21 cellular contexts compared by ENCODE assay signal in genomic region chr19:49716154-49716553, GRCh38. TPM values are rescaled to one million over a fixed set of nuclear protein-coding genes. Genes with fewer than 3 reads are reported as not detected.
DNase-seq lines count a peak whose midpoint lies in the region; ATAC-seq, FAIRE-seq and TF ChIP-seq lines count a peak whose summit lies in the region.
"Had no signal": no experiment of that assay in that cellular context is flagged by ENCODE, and none has a peak within 500 bp of the region (broad histone marks: within the 10 kb centered on the region; RNA-seq: fewer than 3 reads in every experiment).

No MANE protein-coding gene starts in this region.

- H3K9me3 ChIP-seq in HepG2 (ENCODE audit: low read length) (no peaks in the 10 kb centered on the region), right lobe of liver (no peaks in the 10 kb centered on the region), MG63 (peaks cover 2% of the 10 kb centered on the region; the same call in 1 of the 2 replicates), uterus (no peaks in the 10 kb centered on the region)
- H3K9me3 ChIP-seq: vagina had no signal

- no peak overlapping the region for H3K9ac ChIP-seq in HepG2 (ENCODE audit: insufficient read depth, low read depth, low read length)

- H3K27ac ChIP-seq in HepG2 (ENCODE audit: extremely low read length, insufficient read depth, low read length) (no peak overlapping the region), right lobe of liver (no peak overlapping the region), uterus (no peak overlapping the region)
- H3K27ac ChIP-seq: hepatocyte, SJSA1 had no signal

- H3K36me3 ChIP-seq in HepG2 (replicated peaks in 1 of 2; ENCODE audit: control insufficient read depth in 1 of 2, insufficient read depth in 2 of 2, low read length in 2 of 2) (no peaks in the 10 kb centered on the region), right lobe of liver (no peaks in the 10 kb centered on the region), MG63 (no peaks in the 10 kb centered on the region), uterus (no peaks in the 10 kb centered on the region)
- H3K36me3 ChIP-seq: SJSA1, vagina had no signal

- TF ChIP-seq POLR2A in HepG2 (IDR thresholded peaks at IDR 0.05; ENCODE audit: insufficient read depth in 1 of 2, low read depth in 2 of 2, low read length in 2 of 2) (no peak), right lobe of liver (IDR thresholded peaks at IDR 0.05) (no peak), uterus (IDR thresholded peaks at IDR 0.05) (no peak)

- no peaks in the 10 kb centered on the region for H3K27me3 Mint-ChIP-seq in activated CD8-positive, alpha-beta T cell treated with anti-CD3 and anti-CD28 coated beads for 36 hours
- H3K27me3 Mint-ChIP-seq: naive thymus-derived CD4-positive, alpha-beta T cell had no signal

- no TSS peak for BruUV-seq in HepG2 (replicated peaks; lab: Mats Ljungman, UMichigan)

- no peaks in the 10 kb centered on the region for H3K36me3 Mint-ChIP-seq in activated CD8-positive, alpha-beta T cell treated with anti-CD3 and anti-CD28 coated beads for 36 hours (ENCODE audit: low read depth)

- H3K4me1 Mint-ChIP-seq in activated CD8-positive, alpha-beta T cell treated with anti-CD3 and anti-CD28 coated beads for 36 hours (ENCODE audit: low read depth) = peaks cover 8% of the 10 kb centered on the region

- FAIRE-seq in HepG2 (lab: Jason Lieb, UNC) (no peak), RCC 7860 (lab: Jason Lieb, UNC) (no peak)
- FAIRE-seq: colon, G401.6, islet of Langerhans had no signal

- ATAC-seq in HepG2 (no peak), right lobe of liver (no peak), HG03469 (IDR thresholded peaks at IDR 0.05; ENCODE audit: unreplicated experiment) (no peak)
- no peak for ATAC-seq in activated CD8-positive, alpha-beta T cell treated with anti-CD3 and anti-CD28 coated beads for 36 hours
- ATAC-seq: activated CD4-positive, CD25-positive, alpha-beta regulatory T cell treated with anti-CD3 and anti-CD28 coated beads, Interleukin-2, amount 50 U/mL, for 24 hours; naive thymus-derived CD4-positive, alpha-beta T cell had no signal

- peak overlapping the region; percentile 24 for H3K27ac Mint-ChIP-seq in activated CD8-positive, alpha-beta T cell treated with anti-CD3 and anti-CD28 coated beads for 36 hours

- no peak overlapping the region for H3K4me2 ChIP-seq in HepG2 (ENCODE audit: low read depth, low read length)
- H3K4me2 ChIP-seq: hepatocyte had no signal

- H3K27me3 ChIP-seq in HepG2 (ENCODE audit: control insufficient read depth in 1 of 2, insufficient read depth in 2 of 2, low read length in 2 of 2) (no peaks in the 10 kb centered on the region), right lobe of liver (no peaks in the 10 kb centered on the region), MG63 (no peaks in the 10 kb centered on the region), uterus (no peaks in the 10 kb centered on the region)
- H3K27me3 ChIP-seq: hepatocyte, SJSA1, vagina had no signal

- no peak for TF ChIP-seq RAD21 in HepG2 (CRISPR knock-in tag; IDR thresholded peaks at IDR 0.05)

- H3K4me1 ChIP-seq in HepG2 (ENCODE audit: insufficient read depth, low read length) (peaks cover 14% of the 10 kb centered on the region; the same call in 1 of the 2 replicates), right lobe of liver (peaks cover 0 to 4% (median 0%) of the 10 kb centered on the region in 4 donors), uterus (no peaks in the 10 kb centered on the region)

- no peak overlapping the region for H3K4me3 Mint-ChIP-seq in activated CD8-positive, alpha-beta T cell treated with anti-CD3 and anti-CD28 coated beads for 36 hours

- POLR2A ChIA-PET in HepG2 (lab: Yijun Ruan, JAX) = no interaction called here
- POLR2A ChIA-PET in activated CD8-positive, alpha-beta T cell treated with anti-CD3 and anti-CD28 coated beads for 36 hours (lab: Charles Lee) = no interaction called here

- CTCF ChIA-PET in HepG2 (lab: Yijun Ruan, JAX; ENCODE audit: low intra/inter-chr PET ratio, low total read pairs) = no interaction called here
- CTCF ChIA-PET in activated CD8-positive, alpha-beta T cell treated with anti-CD3 and anti-CD28 coated beads for 36 hours (lab: Charles Lee) = interaction anchor here (0.9 to 2.3 kb wide), 5 partner anchors 13 to 134 kb away, joined by 3 to 11 read pairs (median 6); no protein-coding TSS in a partner anchor

- H3K4me3 ChIP-seq in HepG2 (replicated peaks in 1 of 3; ENCODE audit: insufficient read depth in 1 of 3, low read depth in 2 of 3, low read length in 3 of 3) = no peak overlapping the region
- no peak overlapping the region for H3K4me3 ChIP-seq in right lobe of liver
- H3K4me3 ChIP-seq in MG63 = no peak overlapping the region
- no peak overlapping the region for H3K4me3 ChIP-seq in uterus
- H3K4me3 ChIP-seq: hepatocyte, SJSA1, vagina had no signal

- WGBS in HepG2 (ENCODE audit: low lambda C conversion rate) = 70% methylated on average over 3 of the region's 3 CpGs
- no CpG with 5 or more reads among the region's 3 CpGs for WGBS in right lobe of liver (ENCODE audit: insufficient coverage, low coverage, low lambda C conversion rate, missing lambda C conversion rate)

- intact Hi-C loops in HepG2 (cut with micrococcal nuclease; ENCODE audit: unreplicated experiment) = no loop called here
- intact Hi-C loops in right lobe of liver (cut with DNase I) = no loop called here
- intact Hi-C loops in activated CD8-positive, alpha-beta T cell treated with anti-CD3 and anti-CD28 coated beads for 36 hours (cut with micrococcal nuclease) = no loop called here
- intact Hi-C loops in uterus (cut with DNase I; ENCODE audit: low total_unique reads) = no loop called here

- H3K9me3 Mint-ChIP-seq in activated CD8-positive, alpha-beta T cell treated with anti-CD3 and anti-CD28 coated beads for 36 hours = no peaks in the 10 kb centered on the region
- H3K9me3 Mint-ChIP-seq: naive thymus-derived CD4-positive, alpha-beta T cell had no signal

- TF ChIP-seq EP300 in HepG2 (IDR thresholded peaks at IDR 0.05; ENCODE audit: low read depth in 2 of 2, low read length in 2 of 2) (no peak), HepG2 (CRISPR knock-in tag; IDR thresholded peaks at IDR 0.05; ENCODE audit: borderline replicate concordance) (no peak)

- peak overlapping the region; percentile 54 for H2AFZ ChIP-seq in HepG2 (ENCODE audit: low read length)
- H2AFZ ChIP-seq: hepatocyte had no signal

- no peaks in the 10 kb centered on the region for H3K79me2 ChIP-seq in HepG2 (ENCODE audit: insufficient read depth, low read length)
- H3K79me2 ChIP-seq: hepatocyte had no signal

- no peaks in the 10 kb centered on the region for H4K20me1 ChIP-seq in HepG2 (ENCODE audit: insufficient read depth, low read length)

- in situ Hi-C loops in HepG2 (cut with HindIII; ENCODE audit: extremely low pct_ligation_motif_present, low pct_unique_long_range_greater_than_20kb) = no loop called here

- no peak for DNase-seq in HepG2 (ENCODE audit: low spot score)
- DNase-seq in right lobe of liver = no peak
- DNase-seq in MG63 = peak; percentile 31
- DNase-seq in activated CD8-positive, alpha-beta T cell treated with anti-CD3 and anti-CD28 coated beads for 36 hours = no peak
- DNase-seq in uterus = no peak
- no peak for DNase-seq in RCC 7860 (ENCODE audit: low spot score)
- DNase-seq: activated CD8-positive, alpha-beta memory T cell treated with anti-CD3 and anti-CD28 coated beads, Interleukin-2, amount 50 U/mL, for 48 hours; activated naive CD4-positive, alpha-beta T cell; Kasumi-1; naive thymus-derived CD4-positive, alpha-beta T cell; NCI-H1694 treated with DMSO at 0.1 percent for 48 hours; stimulated activated CD4-positive, alpha-beta T cell treated with anti-CD3 and anti-CD28 coated beads, Interleukin-2, amount 100 ng/mL, for 48 hours had no signal

- TF ChIP-seq CTCF in HepG2 (CRISPR knock-in tag; IDR thresholded peaks at IDR 0.05) = no peak
- TF ChIP-seq CTCF in right lobe of liver (IDR thresholded peaks at IDR 0.05) = no peak
- TF ChIP-seq CTCF in activated CD8-positive, alpha-beta T cell treated with anti-CD3 and anti-CD28 coated beads for 36 hours (IDR thresholded peaks at IDR 0.05) = no peak
- TF ChIP-seq CTCF in uterus (IDR thresholded peaks at IDR 0.05) = no peak

RNA-seq across cellular contexts. Expression of gene CPT1C, which starts 25.2 kb away (rescaled TPM):
- total RNA-seq in HepG2 (2016; rRNA removed; fragmentation: Illumina TruSeq; extraction: Trizol) (not detected in 2 replicates), right lobe of liver (1 to 10 TPM in 3 of 6 experiments, under 1 TPM in 3; 0.43 to 6.7 (median 0.97) TPM), uterus (10 to 100 TPM in 2 of 4 donors, 1 to 10 TPM in 2; 1.5 to 26.6 (median 12.2) TPM)
- total RNA-seq in HepG2 (2016; cell fraction: cytosol; rRNA removed; fragmentation: Illumina TruSeq; extraction: Trizol; ENCODE audit: low read depth) = not detected in 2 replicates
- total RNA-seq in HepG2 (2016; cell fraction: insoluble cytoplasmic fraction; rRNA removed; fragmentation: Illumina TruSeq; extraction: Trizol) = not detected in 2 replicates
- not detected in 2 replicates for total RNA-seq in HepG2 (2016; cell fraction: membrane; rRNA removed; fragmentation: Illumina TruSeq; extraction: Trizol)
- not detected in 2 replicates for total RNA-seq in HepG2 (2016; cell fraction: nucleus; rRNA removed; fragmentation: Illumina TruSeq; extraction: Trizol)
- polyA plus RNA-seq in HepG2 (2011; rRNA removed) = 0.07 and 0.18 TPM in 2 replicates
- polyA plus RNA-seq in HepG2 (2011; cell fraction: cytosol; rRNA removed) = 0.23 and 0.29 TPM in 2 replicates
- 0.37 and 0.47 TPM in 2 replicates for polyA plus RNA-seq in HepG2 (2011; cell fraction: nucleus; rRNA removed)
- 0.15 and 0.39 TPM in 2 replicates for polyA plus RNA-seq in HepG2 (2012)
- polyA plus RNA-seq in HepG2 (2016; cell fraction: cytosol; fragmentation: Illumina TruSeq; extraction: Trizol; ENCODE audit: low read depth) = 0.17 TPM in 1 of 2 replicates, not detected in the other
- not detected in 2 replicates for polyA plus RNA-seq in HepG2 (2016; cell fraction: insoluble cytoplasmic fraction; fragmentation: Illumina TruSeq; extraction: Trizol; ENCODE audit: low read depth)
- polyA plus RNA-seq in HepG2 (2016; cell fraction: membrane; fragmentation: Illumina TruSeq; extraction: Trizol; ENCODE audit: low read depth) = not detected in 2 replicates
- not detected in 2 replicates for polyA plus RNA-seq in HepG2 (2016; cell fraction: nucleus; fragmentation: Illumina TruSeq; extraction: Trizol; ENCODE audit: insufficient read depth, low read depth)
- polyA minus RNA-seq in HepG2 (2011; rRNA and poly(A)+ RNA removed; ENCODE audit: low replicate concordance) = 2.0 TPM in 1 of 2 replicates, not detected in the other
- not detected in 2 replicates for polyA minus RNA-seq in HepG2 (2011; cell fraction: cytosol; rRNA and poly(A)+ RNA removed)
- polyA minus RNA-seq in HepG2 (2011; cell fraction: nucleus; rRNA and poly(A)+ RNA removed) = not detected in 2 replicates
- not detected in 2 replicates for total RNA-seq in MG63 (2014; rRNA removed; shearing (Covaris generic); ENCODE audit: low replicate concordance)
- total RNA-seq in activated CD8-positive, alpha-beta T cell treated with anti-CD3 and anti-CD28 coated beads for 36 hours = 1 to 10 TPM in 1 of 2 experiments, under 1 TPM in 1; 0.69 to 1.0 TPM

RNA-seq across cellular contexts. Expression of gene ADM5, which starts 26.8 kb away (rescaled TPM):
- total RNA-seq in HepG2 (2016; rRNA removed; fragmentation: Illumina TruSeq; extraction: Trizol) = 1.1 and 2.7 TPM in 2 replicates
- total RNA-seq in HepG2 (2016; cell fraction: cytosol; rRNA removed; fragmentation: Illumina TruSeq; extraction: Trizol; ENCODE audit: low read depth) = 0.40 and 0.71 TPM in 2 replicates
- 0.88 and 3.2 TPM in 2 replicates for total RNA-seq in HepG2 (2016; cell fraction: insoluble cytoplasmic fraction; rRNA removed; fragmentation: Illumina TruSeq; extraction: Trizol)
- total RNA-seq in HepG2 (2016; cell fraction: membrane; rRNA removed; fragmentation: Illumina TruSeq; extraction: Trizol) = 0.40 and 0.41 TPM in 2 replicates
- 2.7 and 4.3 TPM in 2 replicates for total RNA-seq in HepG2 (2016; cell fraction: nucleus; rRNA removed; fragmentation: Illumina TruSeq; extraction: Trizol)
- 4.1 and 4.7 TPM in 2 replicates for polyA plus RNA-seq in HepG2 (2011; rRNA removed)
- polyA plus RNA-seq in HepG2 (2011; cell fraction: cytosol; rRNA removed) = 0.71 and 1.3 TPM in 2 replicates
- polyA plus RNA-seq in HepG2 (2011; cell fraction: nucleus; rRNA removed) = 60.3 and 95.3 TPM in 2 replicates
- polyA plus RNA-seq in HepG2 (2012) = 1.6 and 2.8 TPM in 2 replicates
- 0.72 and 0.75 TPM in 2 replicates for polyA plus RNA-seq in HepG2 (2016; cell fraction: cytosol; fragmentation: Illumina TruSeq; extraction: Trizol; ENCODE audit: low read depth)
- polyA plus RNA-seq in HepG2 (2016; cell fraction: insoluble cytoplasmic fraction; fragmentation: Illumina TruSeq; extraction: Trizol; ENCODE audit: low read depth) = 0.62 and 0.95 TPM in 2 replicates
- 0.78 and 1.1 TPM in 2 replicates for polyA plus RNA-seq in HepG2 (2016; cell fraction: membrane; fragmentation: Illumina TruSeq; extraction: Trizol; ENCODE audit: low read depth)
- 13.9 and 14.8 TPM in 2 replicates for polyA plus RNA-seq in HepG2 (2016; cell fraction: nucleus; fragmentation: Illumina TruSeq; extraction: Trizol; ENCODE audit: insufficient read depth, low read depth)
- polyA minus RNA-seq in HepG2 (2011; rRNA and poly(A)+ RNA removed; ENCODE audit: low replicate concordance) = 3.2 and 4.3 TPM in 2 replicates
- polyA minus RNA-seq in HepG2 (2011; cell fraction: cytosol; rRNA and poly(A)+ RNA removed) = not detected in 2 replicates
- 6.6 and 10.9 TPM in 2 replicates for polyA minus RNA-seq in HepG2 (2011; cell fraction: nucleus; rRNA and poly(A)+ RNA removed)
- total RNA-seq in right lobe of liver = under 1 TPM; 0.19 to 0.70 (median 0.51) TPM
- 0.33 and 1.4 TPM in 2 replicates for total RNA-seq in MG63 (2014; rRNA removed; shearing (Covaris generic); ENCODE audit: low replicate concordance)
- total RNA-seq in activated CD8-positive, alpha-beta T cell treated with anti-CD3 and anti-CD28 coated beads for 36 hours = 1 to 10 TPM; 5.2 to 6.2 TPM
- total RNA-seq in uterus = 1 to 10 TPM in 3 of 4 donors, not detected in 1; 1.3 to 6.0 (median 1.5) TPM
- polyA plus RNA-seq: hepatocyte had no signal

RNA-seq across cellular contexts. Expression of gene PRMT1, which starts 39.1 kb away (rescaled TPM):
- total RNA-seq in HepG2 (2016; rRNA removed; fragmentation: Illumina TruSeq; extraction: Trizol) = 324 and 372 TPM in 2 replicates
- total RNA-seq in HepG2 (2016; cell fraction: cytosol; rRNA removed; fragmentation: Illumina TruSeq; extraction: Trizol; ENCODE audit: low read depth) = 103 and 108 TPM in 2 replicates
- 334 and 405 TPM in 2 replicates for total RNA-seq in HepG2 (2016; cell fraction: insoluble cytoplasmic fraction; rRNA removed; fragmentation: Illumina TruSeq; extraction: Trizol)
- total RNA-seq in HepG2 (2016; cell fraction: membrane; rRNA removed; fragmentation: Illumina TruSeq; extraction: Trizol) = 115 and 120 TPM in 2 replicates
- 123 and 139 TPM in 2 replicates for total RNA-seq in HepG2 (2016; cell fraction: nucleus; rRNA removed; fragmentation: Illumina TruSeq; extraction: Trizol)
- 374 and 400 TPM in 2 replicates for polyA plus RNA-seq in HepG2 (2011; rRNA removed)
- polyA plus RNA-seq in HepG2 (2011; cell fraction: cytosol; rRNA removed) = 396 and 593 TPM in 2 replicates
- 354 and 430 TPM in 2 replicates for polyA plus RNA-seq in HepG2 (2011; cell fraction: nucleus; rRNA removed)
- polyA plus RNA-seq in HepG2 (2012) = 181 and 214 TPM in 2 replicates
- 80.1 and 82.6 TPM in 2 replicates for polyA plus RNA-seq in HepG2 (2016; cell fraction: cytosol; fragmentation: Illumina TruSeq; extraction: Trizol; ENCODE audit: low read depth)
- polyA plus RNA-seq in HepG2 (2016; cell fraction: insoluble cytoplasmic fraction; fragmentation: Illumina TruSeq; extraction: Trizol; ENCODE audit: low read depth) = 379 and 381 TPM in 2 replicates
- polyA plus RNA-seq in HepG2 (2016; cell fraction: membrane; fragmentation: Illumina TruSeq; extraction: Trizol; ENCODE audit: low read depth) = 86.8 and 91.7 TPM in 2 replicates
- polyA plus RNA-seq in HepG2 (2016; cell fraction: nucleus; fragmentation: Illumina TruSeq; extraction: Trizol; ENCODE audit: insufficient read depth, low read depth) = 224 and 236 TPM in 2 replicates
- 504 and 617 TPM in 2 replicates for polyA minus RNA-seq in HepG2 (2011; rRNA and poly(A)+ RNA removed; ENCODE audit: low replicate concordance)
- 158 and 170 TPM in 2 replicates for polyA minus RNA-seq in HepG2 (2011; cell fraction: cytosol; rRNA and poly(A)+ RNA removed)
- 133 and 141 TPM in 2 replicates for polyA minus RNA-seq in HepG2 (2011; cell fraction: nucleus; rRNA and poly(A)+ RNA removed)
- 10 to 100 TPM; 25.3 to 63.2 (median 39.9) TPM for total RNA-seq in right lobe of liver
- total RNA-seq in MG63 (2014; rRNA removed; shearing (Covaris generic); ENCODE audit: low replicate concordance) = 705 and 777 TPM in 2 replicates
- 100 to 1,000 TPM; 419 to 437 TPM for total RNA-seq in activated CD8-positive, alpha-beta T cell treated with anti-CD3 and anti-CD28 coated beads for 36 hours
- 100 to 1,000 TPM in 3 of 4 donors, 10 to 100 TPM in 1; 78.5 to 274 (median 217) TPM for total RNA-seq in uterus

RNA-seq across cellular contexts. Expression of gene TSKS, which starts 47.0 kb away (rescaled TPM):
- not detected in 2 replicates for total RNA-seq in HepG2 (2016; rRNA removed; fragmentation: Illumina TruSeq; extraction: Trizol)
- total RNA-seq in HepG2 (2016; cell fraction: cytosol; rRNA removed; fragmentation: Illumina TruSeq; extraction: Trizol; ENCODE audit: low read depth) = not detected in 2 replicates
- total RNA-seq in HepG2 (2016; cell fraction: insoluble cytoplasmic fraction; rRNA removed; fragmentation: Illumina TruSeq; extraction: Trizol) = not detected in 2 replicates
- total RNA-seq in HepG2 (2016; cell fraction: membrane; rRNA removed; fragmentation: Illumina TruSeq; extraction: Trizol) = not detected in 2 replicates
- total RNA-seq in HepG2 (2016; cell fraction: nucleus; rRNA removed; fragmentation: Illumina TruSeq; extraction: Trizol) = not detected in 2 replicates
- polyA plus RNA-seq in HepG2 (2011; rRNA removed) = 0.03 and 0.21 TPM in 2 replicates
- 0.04 and 0.09 TPM in 2 replicates for polyA plus RNA-seq in HepG2 (2011; cell fraction: cytosol; rRNA removed)
- 0.40 and 0.47 TPM in 2 replicates for polyA plus RNA-seq in HepG2 (2011; cell fraction: nucleus; rRNA removed)
- 0.16 TPM in 1 of 2 replicates, not detected in the other for polyA plus RNA-seq in HepG2 (2012)
- polyA plus RNA-seq in HepG2 (2016; cell fraction: cytosol; fragmentation: Illumina TruSeq; extraction: Trizol; ENCODE audit: low read depth) = not detected in 2 replicates
- not detected in 2 replicates for polyA plus RNA-seq in HepG2 (2016; cell fraction: insoluble cytoplasmic fraction; fragmentation: Illumina TruSeq; extraction: Trizol; ENCODE audit: low read depth)
- polyA plus RNA-seq in HepG2 (2016; cell fraction: membrane; fragmentation: Illumina TruSeq; extraction: Trizol; ENCODE audit: low read depth) = not detected in 2 replicates
- polyA plus RNA-seq in HepG2 (2016; cell fraction: nucleus; fragmentation: Illumina TruSeq; extraction: Trizol; ENCODE audit: insufficient read depth, low read depth) = not detected in 2 replicates
- polyA minus RNA-seq in HepG2 (2011; rRNA and poly(A)+ RNA removed; ENCODE audit: low replicate concordance) = 0.12 TPM in 1 of 2 replicates, not detected in the other
- polyA minus RNA-seq in HepG2 (2011; cell fraction: cytosol; rRNA and poly(A)+ RNA removed) = not detected in 2 replicates
- not detected in 2 replicates for polyA minus RNA-seq in HepG2 (2011; cell fraction: nucleus; rRNA and poly(A)+ RNA removed)
- total RNA-seq in right lobe of liver = not detected
- not detected in 2 replicates for total RNA-seq in MG63 (2014; rRNA removed; shearing (Covaris generic); ENCODE audit: low replicate concordance)
- total RNA-seq in activated CD8-positive, alpha-beta T cell treated with anti-CD3 and anti-CD28 coated beads for 36 hours = under 1 TPM; 0.50 to 0.81 TPM
- total RNA-seq in uterus = 1 to 10 TPM in 1 of 4 donors, under 1 TPM in 1, not detected in 2; 0.28 to 1.9 TPM
- total RNA-seq: hepatocyte, NCI-H460, SJSA1 had no signal
- polyA plus RNA-seq: hepatocyte had no signal

RNA-seq across cellular contexts. Expression of gene BCL2L12, which starts 50.4 kb away (rescaled TPM):
- total RNA-seq in HepG2 (2016; rRNA removed; fragmentation: Illumina TruSeq; extraction: Trizol) (32.6 and 40.8 TPM in 2 replicates), right lobe of liver (10 to 100 TPM in 4 of 6 experiments, 1 to 10 TPM in 2; 4.5 to 11.6 (median 10.5) TPM), uterus (10 to 100 TPM in 1 of 4 donors, 1 to 10 TPM in 3; 3.1 to 23.8 (median 3.5) TPM)
- 40.5 and 48.9 TPM in 2 replicates for total RNA-seq in HepG2 (2016; cell fraction: cytosol; rRNA removed; fragmentation: Illumina TruSeq; extraction: Trizol; ENCODE audit: low read depth)
- 24.9 and 37.3 TPM in 2 replicates for total RNA-seq in HepG2 (2016; cell fraction: insoluble cytoplasmic fraction; rRNA removed; fragmentation: Illumina TruSeq; extraction: Trizol)
- 43.5 and 49.7 TPM in 2 replicates for total RNA-seq in HepG2 (2016; cell fraction: membrane; rRNA removed; fragmentation: Illumina TruSeq; extraction: Trizol)
- 21.3 and 23.0 TPM in 2 replicates for total RNA-seq in HepG2 (2016; cell fraction: nucleus; rRNA removed; fragmentation: Illumina TruSeq; extraction: Trizol)
- 25.9 and 26.8 TPM in 2 replicates for polyA plus RNA-seq in HepG2 (2011; rRNA removed)
- 15.4 and 32.6 TPM in 2 replicates for polyA plus RNA-seq in HepG2 (2011; cell fraction: cytosol; rRNA removed)
- polyA plus RNA-seq in HepG2 (2011; cell fraction: nucleus; rRNA removed) = 36.4 and 36.7 TPM in 2 replicates
- 18.1 and 30.0 TPM in 2 replicates for polyA plus RNA-seq in HepG2 (2012)
- polyA plus RNA-seq in HepG2 (2016; cell fraction: cytosol; fragmentation: Illumina TruSeq; extraction: Trizol; ENCODE audit: low read depth) = 55.6 and 70.4 TPM in 2 replicates
- polyA plus RNA-seq in HepG2 (2016; cell fraction: insoluble cytoplasmic fraction; fragmentation: Illumina TruSeq; extraction: Trizol; ENCODE audit: low read depth) = 42.1 and 43.5 TPM in 2 replicates
- 55.2 and 64.2 TPM in 2 replicates for polyA plus RNA-seq in HepG2 (2016; cell fraction: membrane; fragmentation: Illumina TruSeq; extraction: Trizol; ENCODE audit: low read depth)
- 55.4 and 61.4 TPM in 2 replicates for polyA plus RNA-seq in HepG2 (2016; cell fraction: nucleus; fragmentation: Illumina TruSeq; extraction: Trizol; ENCODE audit: insufficient read depth, low read depth)
- 13.7 and 25.5 TPM in 2 replicates for polyA minus RNA-seq in HepG2 (2011; rRNA and poly(A)+ RNA removed; ENCODE audit: low replicate concordance)
- polyA minus RNA-seq in HepG2 (2011; cell fraction: cytosol; rRNA and poly(A)+ RNA removed) = 6.4 and 11.1 TPM in 2 replicates
- polyA minus RNA-seq in HepG2 (2011; cell fraction: nucleus; rRNA and poly(A)+ RNA removed) = 4.2 and 9.6 TPM in 2 replicates
- 3.0 TPM in 1 of 2 replicates, not detected in the other for total RNA-seq in MG63 (2014; rRNA removed; shearing (Covaris generic); ENCODE audit: low replicate concordance)
- 10 to 100 TPM; 63.4 to 64.6 TPM for total RNA-seq in activated CD8-positive, alpha-beta T cell treated with anti-CD3 and anti-CD28 coated beads for 36 hours
